ENCODE assay signal across 8 cellular contexts in the genomic region with DNA sequence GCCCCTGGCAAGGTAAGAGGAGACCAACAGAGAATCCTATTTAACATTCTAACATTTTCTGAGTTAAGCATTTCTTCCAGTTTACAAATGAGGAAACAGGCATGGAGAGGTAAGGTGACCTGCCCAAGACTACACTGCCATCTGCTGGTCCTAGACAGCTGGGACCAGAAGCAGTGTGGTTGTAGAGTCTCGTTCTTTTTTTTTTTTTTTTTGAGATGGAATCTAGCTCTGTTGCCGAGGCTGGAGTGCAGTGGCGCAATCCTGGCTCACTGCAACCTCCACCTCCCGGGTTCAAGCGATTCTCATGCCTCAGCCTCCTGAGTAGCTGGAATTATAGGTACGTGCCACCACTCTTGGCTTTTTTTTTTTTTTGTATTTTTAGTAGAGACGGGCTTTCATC. TPM values are rescaled to one million over a fixed set of nuclear protein-coding genes. Genes with fewer than 3 reads are reported as not detected.
DNase-seq lines count a peak whose midpoint lies in the region; ATAC-seq and TF ChIP-seq lines count a peak whose summit lies in the region.
"Not testable (repeated sequence)": the region's sequence is repeated elsewhere in the genome, so short reads cannot be mapped to it uniquely, and the experiment has no call there.

No MANE protein-coding gene starts in this region.

- peaks cover 12% of the 10 kb centered on the region; the same call in 1 of the 2 replicates for H3F3A ChIP-seq in GM23248 (ENCODE audit: insufficient read depth)

- H3K9me3 Mint-ChIP-seq in Caco-2 (ENCODE audit: unreplicated experiment); activated T-helper 1 cell treated with anti-CD3 and anti-CD28 coated beads, Interleukin-12 subunit alpha, Interleukin-12 subunit beta, Interleukin-2, Interleukin-4 antibody, amounts not matched to agents 30 ng/mL and 10 ng/mL and 1 ng/mL, durations not matched to agents 14 hours and 24 hours and 36 hours; naive B cell: not testable (repeated sequence)

- 2 to 6% methylated on average over 5 to 7 of the region's 7 CpGs for WGBS in GM23248 (ENCODE audit: low coverage in 1 of 2, low lambda C conversion rate in 2 of 2, missing lambda C conversion rate in 2 of 2), 2 experiments

- not testable (repeated sequence) for H3K36me3 ChIP-seq in Caco-2 (ENCODE audit: control insufficient read depth, insufficient read depth, low read length); GM23248 (ENCODE audit: low read depth)

- peak; percentile 83 to 88 for DNase-seq in Caco-2
- DNase-seq in GM23248 = peak; percentile 87
- DNase-seq in NCI-H128 (lab: John Stamatoyannopoulos, UW; ENCODE audit: unreplicated experiment) = peak; percentile 37
- peak; percentile 91 for DNase-seq in SIG-M5 treated with dmso at 0.1 percent for 504 hours (lab: John Stamatoyannopoulos, UW; ENCODE audit: unreplicated experiment)
- peak; percentile 57 for DNase-seq in activated T-helper 1 cell treated with anti-CD3 and anti-CD28 coated beads, Interleukin-12 subunit alpha, Interleukin-12 subunit beta, Interleukin-2, Interleukin-4 antibody, amounts not matched to agents 30 ng/mL and 10 ng/mL and 1 ng/mL, durations not matched to agents 14 hours and 24 hours and 36 hours (ENCODE audit: low spot score)
- DNase-seq in fibroblast of gingiva (ENCODE audit: low read depth) = peak; percentile 80
- DNase-seq in naive B cell = peak; percentile 71
- peak; percentile 37 for DNase-seq in stimulated activated CD8-positive, alpha-beta memory T cell treated with anti-CD3 and anti-CD28 coated beads, Interleukin-4, amount 100 ng/mL, for 24 hours (ENCODE audit: low read depth)

- not testable (repeated sequence) for H4K20me1 ChIP-seq in GM23248 (ENCODE audit: insufficient read depth)

- H3K4me3 ChIP-seq in Caco-2 (ENCODE audit: low read depth, low read length); GM23248: not testable (repeated sequence)

- H3K4me3 Mint-ChIP-seq in Caco-2 (ENCODE audit: unreplicated experiment); activated T-helper 1 cell treated with anti-CD3 and anti-CD28 coated beads, Interleukin-12 subunit alpha, Interleukin-12 subunit beta, Interleukin-2, Interleukin-4 antibody, amounts not matched to agents 30 ng/mL and 10 ng/mL and 1 ng/mL, durations not matched to agents 14 hours and 24 hours and 36 hours: not testable (repeated sequence)
- peak overlapping the region in 2 of 8 donors; percentile 55 to 59 for H3K4me3 Mint-ChIP-seq in naive B cell

- not testable (repeated sequence) for H3K4me2 ChIP-seq in GM23248 (ENCODE audit: unreplicated experiment)

- H3K27ac Mint-ChIP-seq in Caco-2 (ENCODE audit: unreplicated experiment) (peak overlapping the region; percentile 40), naive B cell (peak overlapping the region in 3 of 6 donors; percentile 38 to 69 (median 48))
- not testable (repeated sequence) for H3K27ac Mint-ChIP-seq in activated T-helper 1 cell treated with anti-CD3 and anti-CD28 coated beads, Interleukin-12 subunit alpha, Interleukin-12 subunit beta, Interleukin-2, Interleukin-4 antibody, amounts not matched to agents 30 ng/mL and 10 ng/mL and 1 ng/mL, durations not matched to agents 14 hours and 24 hours and 36 hours

- H3K4me1 Mint-ChIP-seq in Caco-2 (ENCODE audit: low read depth, unreplicated experiment); activated T-helper 1 cell treated with anti-CD3 and anti-CD28 coated beads, Interleukin-12 subunit alpha, Interleukin-12 subunit beta, Interleukin-2, Interleukin-4 antibody, amounts not matched to agents 30 ng/mL and 10 ng/mL and 1 ng/mL, durations not matched to agents 14 hours and 24 hours and 36 hours (ENCODE audit: low read depth); naive B cell: not testable (repeated sequence)

- not testable (repeated sequence) for BruUV-seq in Caco-2 (replicated peaks; lab: Mats Ljungman, UMichigan)

- ATAC-seq in naive B cell (ENCODE audit: low read depth in 2 of 2) = peak; percentile 99 to 100

- H3K4me1 ChIP-seq in Caco-2; GM23248 (ENCODE audit: insufficient read depth): not testable (repeated sequence)

- CTCF ChIA-PET in Caco-2 (lab: Charles Lee) = interaction anchor here (0.6 to 1.2 kb wide), 28 partner anchors 9 to 507 kb away, joined by 3 to 15 read pairs (median 4); a partner anchor contains a TSS

- not testable (repeated sequence) for H3K79me2 ChIP-seq in GM23248 (ENCODE audit: insufficient read depth)

- H3K9ac ChIP-seq in GM23248 = not testable (repeated sequence)

- not testable (repeated sequence) for H3K27ac ChIP-seq in GM23248

- POLR2A ChIA-PET in Caco-2 (lab: Charles Lee) = interaction anchor here (1.0 kb wide), 1 partner anchor 28 kb away, joined by 4 read pairs; a partner anchor contains a TSS

- not testable (repeated sequence) for H3K27me3 ChIP-seq in Caco-2 (replicated peaks; ENCODE audit: control insufficient read depth, insufficient read depth, low read length); GM23248 (replicated peaks; ENCODE audit: insufficient read depth)

- peak; percentile 67 to 93 for TF ChIP-seq CTCF in Caco-2 (IDR thresholded peaks at IDR 0.05; ENCODE audit: insufficient read depth in 1 of 2, low read depth in 1 of 2, low read length in 1 of 2, severe bottlenecking in 1 of 2, unreplicated experiment in 1 of 2)

- H3K9me3 ChIP-seq in Caco-2; GM23248 (ENCODE audit: low read depth): not testable (repeated sequence)

- intact Hi-C loops in Caco-2 (cut with micrococcal nuclease; ENCODE audit: unreplicated experiment) = loop anchor here (1.0 kb wide), 1 partner anchor 80 kb away; no protein-coding TSS in a partner anchor
- intact Hi-C loops in activated T-helper 1 cell treated with anti-CD3 and anti-CD28 coated beads, Interleukin-12 subunit alpha, Interleukin-12 subunit beta, Interleukin-2, Interleukin-4 antibody, amounts not matched to agents 30 ng/mL and 10 ng/mL and 1 ng/mL, durations not matched to agents 14 hours and 24 hours and 36 hours (cut with micrococcal nuclease) = loop anchor here (1.0 to 2.0 kb wide), 3 partner anchors 27 to 565 kb away; a partner anchor contains a TSS

- in situ Hi-C loops in GM23248 (cut with MboI) = not testable (repeated sequence)

- not testable (repeated sequence) for H3K9me2 ChIP-seq in GM23248 (ENCODE audit: insufficient read depth)

- H3K36me3 Mint-ChIP-seq in Caco-2 (ENCODE audit: insufficient read depth, unreplicated experiment) = peaks cover 42% of the 10 kb centered on the region
- not testable (repeated sequence) for H3K36me3 Mint-ChIP-seq in activated T-helper 1 cell treated with anti-CD3 and anti-CD28 coated beads, Interleukin-12 subunit alpha, Interleukin-12 subunit beta, Interleukin-2, Interleukin-4 antibody, amounts not matched to agents 30 ng/mL and 10 ng/mL and 1 ng/mL, durations not matched to agents 14 hours and 24 hours and 36 hours (ENCODE audit: low read depth); naive B cell

- not testable (repeated sequence) for H2AFZ ChIP-seq in GM23248

- not testable (repeated sequence) for H3K27me3 Mint-ChIP-seq in Caco-2 (ENCODE audit: insufficient read depth, unreplicated experiment); activated T-helper 1 cell treated with anti-CD3 and anti-CD28 coated beads, Interleukin-12 subunit alpha, Interleukin-12 subunit beta, Interleukin-2, Interleukin-4 antibody, amounts not matched to agents 30 ng/mL and 10 ng/mL and 1 ng/mL, durations not matched to agents 14 hours and 24 hours and 36 hours (ENCODE audit: insufficient read depth); naive B cell

RNA-seq across cellular contexts. Expression of a gene that starts 5.3 kb away (rescaled TPM):
- total RNA-seq in Caco-2 (2022) = 0.93 and 2.0 TPM in 2 replicates
- 0.13 and 0.22 TPM in 2 replicates for total RNA-seq in GM23248 (2014; rRNA removed; shearing (Covaris generic))
- polyA plus RNA-seq in GM23248 (2016; fragmentation: Nextera tagmentation; extraction: Ambion mirVana) (0.11 TPM in 1 of 2 replicates, not detected in the other), naive B cell (ENCODE audit: low read depth in 6 of 6) (not detected)
- total RNA-seq in activated T-helper 1 cell treated with anti-CD3 and anti-CD28 coated beads, Interleukin-12 subunit alpha, Interleukin-12 subunit beta, Interleukin-2, Interleukin-4 antibody, amounts not matched to agents 30 ng/mL and 10 ng/mL and 1 ng/mL, durations not matched to agents 14 hours and 24 hours and 36 hours = 0.51 and 0.62 TPM in 2 replicates

RNA-seq across cellular contexts. Expression of a gene that starts 28.0 kb away (rescaled TPM):
- total RNA-seq in Caco-2 (2022) = 191 and 196 TPM in 2 replicates
- total RNA-seq in GM23248 (2014; rRNA removed; shearing (Covaris generic)) = 139 and 151 TPM in 2 replicates
- polyA plus RNA-seq in GM23248 (2016; fragmentation: Nextera tagmentation; extraction: Ambion mirVana) (212 and 220 TPM in 2 replicates), naive B cell (ENCODE audit: low read depth in 6 of 6) (100 to 1,000 TPM in 2 of 6 donors, 10 to 100 TPM in 4; 78.6 to 109 (median 95.1) TPM)
- 219 and 222 TPM in 2 replicates for total RNA-seq in activated T-helper 1 cell treated with anti-CD3 and anti-CD28 coated beads, Interleukin-12 subunit alpha, Interleukin-12 subunit beta, Interleukin-2, Interleukin-4 antibody, amounts not matched to agents 30 ng/mL and 10 ng/mL and 1 ng/mL, durations not matched to agents 14 hours and 24 hours and 36 hours

RNA-seq across cellular contexts. Expression of a gene that starts 45.9 kb away (rescaled TPM):
- total RNA-seq in Caco-2 (2022) = 27.1 and 30.8 TPM in 2 replicates
- 183 and 189 TPM in 2 replicates for total RNA-seq in GM23248 (2014; rRNA removed; shearing (Covaris generic))
- polyA plus RNA-seq in GM23248 (2016; fragmentation: Nextera tagmentation; extraction: Ambion mirVana) (175 and 183 TPM in 2 replicates), naive B cell (ENCODE audit: low read depth in 6 of 6) (10 to 100 TPM in 5 of 6 donors, 1 to 10 TPM in 1; 7.5 to 21.9 (median 17.2) TPM)
- 15.5 and 16.2 TPM in 2 replicates for total RNA-seq in activated T-helper 1 cell treated with anti-CD3 and anti-CD28 coated beads, Interleukin-12 subunit alpha, Interleukin-12 subunit beta, Interleukin-2, Interleukin-4 antibody, amounts not matched to agents 30 ng/mL and 10 ng/mL and 1 ng/mL, durations not matched to agents 14 hours and 24 hours and 36 hours

Comparison
In these comparisons a context has a peak if more than half of its experiments do, and no peak if none do; other contexts are left out.
1. DNase-seq: peak in every context shown above with its lines; median percentile 91 in SIG-M5 treated with dmso at 0.1 percent for 504 hours; 87 in GM23248; 86 in Caco-2; 80 in fibroblast of gingiva; 71 in naive B cell; 57 in activated T-helper 1 cell treated with anti-CD3 and anti-CD28 coated beads, Interleukin-12 subunit alpha, Interleukin-12 subunit beta, Interleukin-2, Interleukin-4 antibody, amounts not matched to agents 30 ng/mL and 10 ng/mL and 1 ng/mL, durations not matched to agents 14 hours and 24 hours and 36 hours; 37 in NCI-H128; 37 in stimulated activated CD8-positive, alpha-beta memory T cell treated with anti-CD3 and anti-CD28 coated beads, Interleukin-4, amount 100 ng/mL, for 24 hours.